8 cellular contexts compared by ENCODE assay signal in genomic region chr11:65382804-65383368, GRCh38. TPM values are rescaled to one million over a fixed set of nuclear protein-coding genes. Genes with fewer than 3 reads are reported as not detected.
DNase-seq lines count a peak whose midpoint lies in the region; ATAC-seq, FAIRE-seq and TF ChIP-seq lines count a peak whose summit lies in the region.

No MANE protein-coding gene starts in this region.

- FAIRE-seq in frontal cortex (lab: Jason Lieb, UNC) = no peak

- no peak for TF ChIP-seq CTCF in foreskin fibroblast (IDR thresholded peaks at IDR 0.05; ENCODE audit: low read depth, low read length)

- ATAC-seq in SK-N-SH treated with all-trans-retinoic acid at 6 μM for 48 hours = peak; percentile 1; the same call in 2 of the 3 replicates

- DNase-seq in NCI-H146 treated with DMSO at 0.1 percent for 48 hours (lab: John Stamatoyannopoulos, UW; ENCODE audit: unreplicated experiment) (peak; percentile 58), NCI-H146 (lab: John Stamatoyannopoulos, UW) (no peak), foreskin fibroblast (no peak), AG08395 (ENCODE audit: low spot score) (no peak), RKO (ENCODE audit: low spot score) (no peak), frontal cortex (ENCODE audit: low spot score in 2 of 2) (no peak)
- DNase-seq in stimulated activated CD8-positive, alpha-beta memory T cell treated with anti-CD3 and anti-CD28 coated beads, Interleukin-4, amount 100 ng/mL, for 48 hours = peak; percentile 38

- peak overlapping the region; percentile 35 to 55 for H3K4me3 ChIP-seq in foreskin fibroblast (ENCODE audit: low read depth in 1 of 2, low read length in 2 of 2)

TF ChIP-seq in SK-N-SH treated with all-trans-retinoic acid at 6 μM for 48 hours, 23 proteins besides CTCF, POLR2A, EP300 and RAD21:
- TF ChIP-seq CREB5 (CRISPR knock-in tag; IDR thresholded peaks at IDR 0.05; ENCODE audit: low read depth) = no peak
- TF ChIP-seq ISL1 (CRISPR knock-in tag; IDR thresholded peaks at IDR 0.05) = no peak
- TF ChIP-seq OSR1 (CRISPR knock-in tag; IDR thresholded peaks at IDR 0.05) = no peak
- TF ChIP-seq SNAI2 (CRISPR knock-in tag; IDR thresholded peaks at IDR 0.05) = no peak
- no peak for TF ChIP-seq TOX (CRISPR knock-in tag; IDR thresholded peaks at IDR 0.05; ENCODE audit: borderline replicate concordance)
- no peak for TF ChIP-seq CSRNP3 (CRISPR knock-in tag; IDR thresholded peaks at IDR 0.05)
- TF ChIP-seq CSDC2 (CRISPR knock-in tag; IDR thresholded peaks at IDR 0.05) = no peak
- TF ChIP-seq PATZ1 (CRISPR knock-in tag; IDR thresholded peaks at IDR 0.05; ENCODE audit: borderline replicate concordance) = no peak
- no peak for TF ChIP-seq ZC3H10 (CRISPR knock-in tag; IDR thresholded peaks at IDR 0.05)
- no peak for TF ChIP-seq ESRRG (CRISPR knock-in tag; IDR thresholded peaks at IDR 0.05)
- TF ChIP-seq ZNF565 (CRISPR knock-in tag; conservative IDR thresholded peaks at IDR 0.05; ENCODE audit: low read depth) = no peak
- no peak for TF ChIP-seq GLIS3 (CRISPR knock-in tag; IDR thresholded peaks at IDR 0.05)

RNA-seq across cellular contexts. Expression of gene SLC25A45, which starts 0.4 kb away (rescaled TPM):
- 0.41 TPM for total RNA-seq in frontal cortex

RNA-seq across cellular contexts. Expression of gene FRMD8, which starts 3.6 kb away (rescaled TPM):
- 8.2 TPM for total RNA-seq in frontal cortex

RNA-seq across cellular contexts. Expression of gene TIGD3, which starts 28.3 kb away (rescaled TPM):
- total RNA-seq in frontal cortex = 5.3 TPM

RNA-seq across cellular contexts. Expression of gene NEAT1, which starts 39.7 kb away (rescaled TPM):
- 1.6 TPM for total RNA-seq in frontal cortex

RNA-seq across cellular contexts. Expression of gene DPF2, which starts 49.2 kb away (rescaled TPM):
- total RNA-seq in frontal cortex = 17.5 TPM

Comparison
In these comparisons a context has a peak if more than half of its experiments do, and no peak if none do; other contexts are left out.
1. DNase-seq: peak in NCI-H146 treated with DMSO at 0.1 percent for 48 hours (single experiment) and stimulated activated CD8-positive, alpha-beta memory T cell treated with anti-CD3 and anti-CD28 coated beads, Interleukin-4, amount 100 ng/mL, for 48 hours (single experiment); none in NCI-H146 (single experiment), foreskin fibroblast (0 of 2), AG08395 (single experiment), RKO (single experiment) and frontal cortex (0 of 2).